ENCODE assay signal across 27 cellular contexts in the genomic region with DNA sequence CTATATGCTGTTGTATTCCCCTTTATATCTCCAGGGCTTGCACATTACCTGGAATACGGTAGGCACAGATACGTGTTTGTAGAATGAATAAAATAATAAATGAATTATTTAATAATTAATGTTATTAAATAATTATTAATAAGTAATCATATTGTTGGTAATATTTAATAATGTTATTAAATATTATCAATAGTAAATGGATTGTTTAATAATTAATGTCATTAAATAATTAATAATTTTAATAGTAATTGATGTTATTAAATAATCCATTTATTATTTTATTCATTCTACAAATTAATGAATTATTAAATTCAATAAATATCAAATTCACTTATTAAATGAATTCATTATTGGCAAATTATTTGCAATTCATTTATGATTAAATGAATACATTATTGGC.
"Had no signal": no experiment of that assay in that cellular context is flagged by ENCODE, and none has a peak within 500 bp of the region (broad histone marks: within the 10 kb centered on the region; RNA-seq: fewer than 3 reads in every experiment).

No MANE protein-coding gene starts in this region.

- FAIRE-seq: astrocyte, bronchial epithelial cell had no signal

- H3K4me3 ChIP-seq: colonic mucosa, gastrocnemius medialis, heart right ventricle had no signal

- H3K27ac ChIP-seq: brain microvascular endothelial cell, colonic mucosa, gastrocnemius medialis, heart right ventricle, VCaP had no signal

- H3K27me3 ChIP-seq: brain microvascular endothelial cell, colonic mucosa, gastrocnemius medialis had no signal

- ATAC-seq: activated CD4-positive, CD25-positive, alpha-beta regulatory T cell treated with anti-CD3 and anti-CD28 coated beads, Interleukin-2, amount 50 U/mL, for 24 hours; activated CD8-positive, alpha-beta T cell treated with anti-CD3 and anti-CD28 coated beads for 36 hours; activated T-cell treated with anti-CD3 and anti-CD28 coated beads, Interleukin-2, amount 50 U/mL, for 4 hours; activated T-helper 17 cell treated with anti-CD3 and anti-CD28 coated beads, Interleukin-2, amount 50 U/mL, for 72 hours; esophagus mucosa; gastrocnemius medialis; heart right ventricle had no signal

- H3K9me3 ChIP-seq: colonic mucosa, gastrocnemius medialis, heart right ventricle had no signal

- H3K36me3 ChIP-seq: brain microvascular endothelial cell, colonic mucosa, gastrocnemius medialis, heart right ventricle had no signal

- H3K4me1 ChIP-seq: colonic mucosa, gastrocnemius medialis, heart right ventricle had no signal

- DNase-seq: activated B cell treated with CpG ODN at 0.5 μM for 24 hours; activated CD4-positive, alpha-beta T cell treated with anti-CD3 and anti-CD28 coated beads for 48 hours; activated CD4-positive, alpha-beta T cell treated with anti-CD3 and anti-CD28 coated beads, Interleukin-2, amount 50 U/mL, for 1 hour; activated CD4-positive, alpha-beta T cell treated with anti-CD3 and anti-CD28 coated beads, Interleukin-2, amount 50 U/mL, for 48 hours; activated CD8-positive, alpha-beta memory T cell treated with anti-CD3 and anti-CD28 coated beads for 24 hours; activated CD8-positive, alpha-beta T cell treated with anti-CD3 and anti-CD28 coated beads for 36 hours; activated effector memory CD4-positive, alpha-beta T cell treated with Interleukin-2 at 50 U/mL for 16 hours; activated gamma-delta T cell treated with Interleukin-2 at 50 U/mL for 16 hours; activated naive CD4-positive, alpha-beta T cell treated with anti-CD3 and anti-CD28 coated beads, Interleukin-2, amount 50 U/mL, for 16 hours; activated naive CD4-positive, alpha-beta T cell treated with Interleukin-2 at 50 U/mL for 16 hours; activated T-cell treated with anti-CD3 and anti-CD28 coated beads, Interleukin-2, amount 50 U/mL, for 4 hours; amniotic stem cell; anterior cingulate cortex; brain microvascular endothelial cell; colonic mucosa; effector CD8-positive, alpha-beta T cell; foreskin fibroblast; gastrocnemius medialis; glutamatergic neuron; heart right ventricle; T-helper 2 cell had no signal
